In the genomic region with DNA sequence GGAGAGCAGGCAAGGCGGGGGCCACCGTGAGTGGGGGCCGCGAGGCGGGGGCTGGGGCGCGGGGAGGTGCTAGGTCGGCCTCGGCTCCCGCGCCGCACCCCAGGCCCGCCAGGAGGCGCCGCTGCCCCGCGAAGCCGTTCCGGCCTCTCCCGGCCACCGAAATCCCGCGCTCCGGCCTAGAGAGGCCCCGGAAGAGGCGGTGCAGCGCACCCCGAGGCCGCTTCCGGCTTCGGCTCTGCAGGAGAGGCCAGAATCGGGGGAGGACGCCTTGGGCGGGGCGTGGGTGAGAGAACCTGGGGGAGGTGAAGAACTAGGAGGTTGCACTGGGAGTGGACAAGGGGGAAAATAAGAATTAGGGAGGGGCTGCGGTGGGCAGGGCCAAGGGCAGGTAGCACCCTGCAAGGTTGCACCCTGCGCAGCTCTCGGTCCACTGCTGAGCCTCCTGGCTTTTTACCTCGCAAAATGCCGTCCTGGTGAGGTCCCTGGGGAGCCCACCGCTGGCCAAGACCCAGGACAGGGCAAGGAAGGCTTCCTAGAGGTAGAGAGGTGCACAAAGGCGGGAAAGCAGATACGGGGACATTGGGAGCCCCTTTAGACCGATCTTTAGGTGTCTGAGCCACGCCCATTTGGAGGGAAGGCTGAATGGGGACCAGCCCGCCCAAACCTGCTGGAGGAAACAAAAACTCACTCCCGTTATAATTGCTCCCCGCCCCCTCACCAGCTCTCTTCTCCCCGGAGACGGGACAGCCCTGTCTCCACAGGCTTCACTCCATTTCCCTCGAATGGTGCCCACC, we compare ENCODE assay signal across 8 cellular contexts. TPM values are rescaled to one million over a fixed set of nuclear protein-coding genes. Genes with fewer than 3 reads are reported as not detected.
DNase-seq lines count a peak whose midpoint lies in the region; ATAC-seq lines count a peak whose summit lies in the region.

No MANE protein-coding gene starts in this region.

- peaks cover 0 to 3% of the 10 kb centered on the region in 2 donors for H3K27me3 Mint-ChIP-seq in CD8-positive, alpha-beta memory T cell
- peaks cover 15% of the 10 kb centered on the region for H3K27me3 Mint-ChIP-seq in activated CD4-positive, alpha-beta memory T cell treated with anti-CD3 and anti-CD28 coated beads, Interleukin-2, amount 10 ng/mL, durations not matched to agents 7 days and 5 days
- H3K27me3 Mint-ChIP-seq in memory B cell: peaks cover 7% of the 10 kb centered on the region

- no peaks in the 10 kb centered on the region for H3K9me3 Mint-ChIP-seq in CD8-positive, alpha-beta memory T cell
- H3K9me3 Mint-ChIP-seq in activated CD4-positive, alpha-beta memory T cell treated with anti-CD3 and anti-CD28 coated beads, Interleukin-2, amount 10 ng/mL, durations not matched to agents 7 days and 5 days: no peaks in the 10 kb centered on the region
- H3K9me3 Mint-ChIP-seq in memory B cell: no peaks in the 10 kb centered on the region

- peaks cover 15 to 33% (median 24%) of the 10 kb centered on the region in 3 donors for H3K4me1 Mint-ChIP-seq in CD8-positive, alpha-beta memory T cell
- H3K4me1 Mint-ChIP-seq in activated CD4-positive, alpha-beta memory T cell treated with anti-CD3 and anti-CD28 coated beads, Interleukin-2, amount 10 ng/mL, durations not matched to agents 7 days and 5 days: peaks cover 32% of the 10 kb centered on the region
- peaks cover 28% of the 10 kb centered on the region for H3K4me1 Mint-ChIP-seq in memory B cell

- no peaks in the 10 kb centered on the region for H3K36me3 ChIP-seq in CD8-positive, alpha-beta memory T cell (ENCODE audit: insufficient read depth, low read length)

- no peaks in the 10 kb centered on the region for H3K9me3 ChIP-seq in CD8-positive, alpha-beta memory T cell (ENCODE audit: low read length)

- peaks cover 0 to 4% (median 2%) of the 10 kb centered on the region in 3 donors for H3K36me3 Mint-ChIP-seq in CD8-positive, alpha-beta memory T cell
- H3K36me3 Mint-ChIP-seq in activated CD4-positive, alpha-beta memory T cell treated with anti-CD3 and anti-CD28 coated beads, Interleukin-2, amount 10 ng/mL, durations not matched to agents 7 days and 5 days (ENCODE audit: low read depth): no peaks in the 10 kb centered on the region
- H3K36me3 Mint-ChIP-seq in memory B cell: no peaks in the 10 kb centered on the region

- peak overlapping the region; percentile 63 for H3K27ac ChIP-seq in CD8-positive, alpha-beta memory T cell (ENCODE audit: low read depth, low read length)

- CTCF ChIA-PET in CD8-positive, alpha-beta memory T cell (lab: Charles Lee): interaction anchor here (0.9 to 15.9 kb wide), 22 partner anchors 8 to 71 kb away, joined by 3 to 266 read pairs (median 9); a partner anchor contains a TSS
- CTCF ChIA-PET in activated CD4-positive, alpha-beta memory T cell treated with anti-CD3 and anti-CD28 coated beads, Interleukin-2, amount 10 ng/mL, durations not matched to agents 7 days and 5 days (lab: Charles Lee): interaction anchor here (0.9 to 7.1 kb wide), 23 partner anchors 8 to 97 kb away, joined by 3 to 212 read pairs (median 4); a partner anchor contains a TSS

- peak overlapping the region; percentile 79 to 96 (median 92) for H3K27ac Mint-ChIP-seq in CD8-positive, alpha-beta memory T cell
- H3K27ac Mint-ChIP-seq in activated CD4-positive, alpha-beta memory T cell treated with anti-CD3 and anti-CD28 coated beads, Interleukin-2, amount 10 ng/mL, durations not matched to agents 7 days and 5 days: peak overlapping the region; percentile 89
- peak overlapping the region; percentile 39 for H3K27ac Mint-ChIP-seq in memory B cell

- peak overlapping the region; percentile 89 to 99 (median 94) for H3K4me3 Mint-ChIP-seq in CD8-positive, alpha-beta memory T cell
- peak overlapping the region; percentile 85 for H3K4me3 Mint-ChIP-seq in activated CD4-positive, alpha-beta memory T cell treated with anti-CD3 and anti-CD28 coated beads, Interleukin-2, amount 10 ng/mL, durations not matched to agents 7 days and 5 days
- peak overlapping the region; percentile 94 for H3K4me3 Mint-ChIP-seq in memory B cell

- POLR2A ChIA-PET in CD8-positive, alpha-beta memory T cell (lab: Charles Lee): interaction anchor here (0.8 to 3.2 kb wide), 6 partner anchors 9 to 28 kb away, joined by 3 to 35 read pairs (median 6); a partner anchor contains a TSS
- POLR2A ChIA-PET in activated CD4-positive, alpha-beta memory T cell treated with anti-CD3 and anti-CD28 coated beads, Interleukin-2, amount 10 ng/mL, durations not matched to agents 7 days and 5 days (lab: Charles Lee): interaction anchor here (0.9 to 6.6 kb wide), 10 partner anchors 10 to 110 kb away, joined by 3 to 117 read pairs (median 7); a partner anchor contains a TSS

- DNase-seq in CD8-positive, alpha-beta memory T cell: peak; percentile 88 to 93 (median 89)
- DNase-seq in HK-2 (ENCODE audit: unreplicated experiment) (peak; percentile 91), NCI-H82 treated with DMSO at 0.1 percent for 48 hours (lab: John Stamatoyannopoulos, UW; ENCODE audit: unreplicated experiment) (peak; percentile 61), memory B cell (ENCODE audit: low spot score in 2 of 2) (peak; percentile 92)
- peak; percentile 94 for DNase-seq in activated CD4-positive, alpha-beta memory T cell treated with anti-CD3 and anti-CD28 coated beads, Interleukin-2, amount 10 ng/mL, durations not matched to agents 7 days and 5 days
- peak; percentile 88 for DNase-seq in effector CD4-positive, alpha-beta T cell
- DNase-seq in stimulated activated CD8-positive, alpha-beta memory T cell treated with anti-CD3 and anti-CD28 coated beads, Interleukin-12 subunit alpha, Interleukin-12 subunit beta, amount 100 ng/mL, for 24 hours (ENCODE audit: extremely low read depth): peak; percentile 76

- H3K4me3 ChIP-seq in CD8-positive, alpha-beta memory T cell (ENCODE audit: low read length): peak overlapping the region; percentile 86

- no peaks in the 10 kb centered on the region for H3K27me3 ChIP-seq in CD8-positive, alpha-beta memory T cell (ENCODE audit: insufficient read depth, low read length, poor library complexity, severe bottlenecking)

- peak; percentile 76 for ATAC-seq in GM19455 (IDR thresholded peaks at IDR 0.05; ENCODE audit: unreplicated experiment)
- ATAC-seq in memory B cell (ENCODE audit: low read depth): peak; percentile 80

- peaks cover 20% of the 10 kb centered on the region for H3K4me1 ChIP-seq in CD8-positive, alpha-beta memory T cell (ENCODE audit: insufficient read depth, low read length)

RNA-seq across cellular contexts. Expression of a gene that starts 8.4 kb away (rescaled TPM):
- 100 to 1,000 TPM; 259 to 265 TPM for total RNA-seq in CD8-positive, alpha-beta memory T cell
- 665 TPM for polyA plus RNA-seq in CD8-positive, alpha-beta memory T cell
- 100 to 1,000 TPM; 493 to 519 TPM for total RNA-seq in activated CD4-positive, alpha-beta memory T cell treated with anti-CD3 and anti-CD28 coated beads, Interleukin-2, amount 10 ng/mL, durations not matched to agents 7 days and 5 days

RNA-seq across cellular contexts. Expression of a gene that starts 22.5 kb away (rescaled TPM):
- not detected for total RNA-seq in CD8-positive, alpha-beta memory T cell
- polyA plus RNA-seq in CD8-positive, alpha-beta memory T cell: not detected
- not detected for total RNA-seq in activated CD4-positive, alpha-beta memory T cell treated with anti-CD3 and anti-CD28 coated beads, Interleukin-2, amount 10 ng/mL, durations not matched to agents 7 days and 5 days

RNA-seq across cellular contexts. Expression of a gene that starts 36.2 kb away (rescaled TPM):
- total RNA-seq in CD8-positive, alpha-beta memory T cell: not detected
- not detected for polyA plus RNA-seq in CD8-positive, alpha-beta memory T cell
- total RNA-seq in activated CD4-positive, alpha-beta memory T cell treated with anti-CD3 and anti-CD28 coated beads, Interleukin-2, amount 10 ng/mL, durations not matched to agents 7 days and 5 days: not detected

RNA-seq across cellular contexts. Expression of a gene that starts 41.4 kb away (rescaled TPM):
- total RNA-seq in CD8-positive, alpha-beta memory T cell: under 1 TPM in 1 of 2 experiments, not detected in 1; 0.22 TPM
- not detected for polyA plus RNA-seq in CD8-positive, alpha-beta memory T cell
- under 1 TPM; 0.38 to 0.55 TPM for total RNA-seq in activated CD4-positive, alpha-beta memory T cell treated with anti-CD3 and anti-CD28 coated beads, Interleukin-2, amount 10 ng/mL, durations not matched to agents 7 days and 5 days

RNA-seq across cellular contexts. Expression of a gene that starts 51.3 kb away (rescaled TPM):
- not detected for total RNA-seq in CD8-positive, alpha-beta memory T cell
- not detected for polyA plus RNA-seq in CD8-positive, alpha-beta memory T cell
- total RNA-seq in activated CD4-positive, alpha-beta memory T cell treated with anti-CD3 and anti-CD28 coated beads, Interleukin-2, amount 10 ng/mL, durations not matched to agents 7 days and 5 days: not detected

Comparison
In these comparisons a context has a peak if more than half of its experiments do, and no peak if none do; other contexts are left out.
1. Peak in every context shown above with its lines: DNase-seq, ATAC-seq, H3K4me3 ChIP-seq and H3K27ac ChIP-seq.
2. H3K27ac Mint-ChIP-seq: peak in every context shown above with its lines; median percentile 92 in CD8-positive, alpha-beta memory T cell; 89 in activated CD4-positive, alpha-beta memory T cell treated with anti-CD3 and anti-CD28 coated beads, Interleukin-2, amount 10 ng/mL, durations not matched to agents 7 days and 5 days; 39 in memory B cell.